7 cellular contexts compared by ENCODE assay signal in genomic region chr2:173076557-173077345, GRCh38. TPM values are rescaled to one million over a fixed set of nuclear protein-coding genes. Genes with fewer than 3 reads are reported as not detected.
DNase-seq lines count a peak whose midpoint lies in the region; ATAC-seq, FAIRE-seq and TF ChIP-seq lines count a peak whose summit lies in the region.

No MANE protein-coding gene starts in this region.

- no peaks in the 10 kb centered on the region for H3K27me3 ChIP-seq in mucosa of rectum (ENCODE audit: control insufficient read depth in 2 of 2, insufficient read depth in 2 of 2, low read length in 2 of 2)

- peaks cover 2 to 4% of the 10 kb centered on the region in 2 donors for H3K4me1 ChIP-seq in mucosa of rectum (ENCODE audit: control insufficient read depth in 2 of 2, insufficient read depth in 2 of 2, low read length in 2 of 2)

- H3K36me3 ChIP-seq in mucosa of rectum (ENCODE audit: control insufficient read depth in 2 of 2, insufficient read depth in 2 of 2, low read length in 2 of 2), result no peaks in the 10 kb centered on the region

- no peak for FAIRE-seq in urothelium cell line (lab: Jason Lieb, UNC)

- no peaks in the 10 kb centered on the region for H3K36me3 Mint-ChIP-seq in IgD-negative memory B cell

- peak overlapping the region; percentile 40 to 90 (median 65) for H3K27ac Mint-ChIP-seq in IgD-negative memory B cell

- H3K9ac ChIP-seq in mucosa of rectum (ENCODE audit: low read depth in 1 of 2, low read length in 2 of 2), result peak overlapping the region; percentile 79 to 85

- no peaks in the 10 kb centered on the region for H3K9me3 ChIP-seq in mucosa of rectum (ENCODE audit: control insufficient read depth in 2 of 2, low read length in 2 of 2)

- no peaks in the 10 kb centered on the region for H3K27me3 Mint-ChIP-seq in IgD-negative memory B cell

- DNase-seq in GM12865 (ENCODE audit: low read depth) (peak; percentile 64), UCSD-AML1 (lab: John Stamatoyannopoulos, UW; ENCODE audit: unreplicated experiment) (peak; percentile 75), epithelial cell of esophagus (ENCODE audit: low read depth) (peak; percentile 63), urothelium cell line (ENCODE audit: low spot score) (peak; percentile 36)

- peaks cover 13 to 21% (median 16%) of the 10 kb centered on the region in 3 donors for H3K4me1 Mint-ChIP-seq in IgD-negative memory B cell

- peak overlapping the region; percentile 72 to 84 for H3K27ac ChIP-seq in mucosa of rectum (ENCODE audit: low read depth in 2 of 2, low read length in 2 of 2)

- peak; percentile 36 for ATAC-seq in GM21529 (IDR thresholded peaks at IDR 0.05; ENCODE audit: unreplicated experiment)

- TF ChIP-seq CTCF in GM12865 (IDR thresholded peaks at IDR 0.05; ENCODE audit: insufficient read depth, low read depth, low read length, missing control alignments) (no peak), epithelial cell of esophagus (IDR thresholded peaks at IDR 0.05; ENCODE audit: insufficient read depth, low read depth, low read length, missing control alignments) (no peak)

- H3K4me3 ChIP-seq in GM12865 (ENCODE audit: low read depth, low read length) (peak overlapping the region; percentile 81), epithelial cell of esophagus (ENCODE audit: low read length) (peak overlapping the region; percentile 79), mucosa of rectum (ENCODE audit: low read length in 2 of 2) (peak overlapping the region; percentile 80 to 84)

- peak overlapping the region; percentile 86 to 96 (median 90) for H3K4me3 Mint-ChIP-seq in IgD-negative memory B cell

- H3K9me3 Mint-ChIP-seq in IgD-negative memory B cell, result no peaks in the 10 kb centered on the region

RNA-seq across cellular contexts. Expression of gene MAP3K20, which starts 1.1 kb away (rescaled TPM):
- polyA plus RNA-seq in IgD-negative memory B cell, result 7.9 TPM

Comparison
In these comparisons a context has a peak if more than half of its experiments do, and no peak if none do; other contexts are left out.
1. Peak in every context shown above with its lines: DNase-seq, ATAC-seq, H3K4me3 ChIP-seq and H3K27ac ChIP-seq.